ENCODE assay signal across 1 cellular context in the genomic region with DNA sequence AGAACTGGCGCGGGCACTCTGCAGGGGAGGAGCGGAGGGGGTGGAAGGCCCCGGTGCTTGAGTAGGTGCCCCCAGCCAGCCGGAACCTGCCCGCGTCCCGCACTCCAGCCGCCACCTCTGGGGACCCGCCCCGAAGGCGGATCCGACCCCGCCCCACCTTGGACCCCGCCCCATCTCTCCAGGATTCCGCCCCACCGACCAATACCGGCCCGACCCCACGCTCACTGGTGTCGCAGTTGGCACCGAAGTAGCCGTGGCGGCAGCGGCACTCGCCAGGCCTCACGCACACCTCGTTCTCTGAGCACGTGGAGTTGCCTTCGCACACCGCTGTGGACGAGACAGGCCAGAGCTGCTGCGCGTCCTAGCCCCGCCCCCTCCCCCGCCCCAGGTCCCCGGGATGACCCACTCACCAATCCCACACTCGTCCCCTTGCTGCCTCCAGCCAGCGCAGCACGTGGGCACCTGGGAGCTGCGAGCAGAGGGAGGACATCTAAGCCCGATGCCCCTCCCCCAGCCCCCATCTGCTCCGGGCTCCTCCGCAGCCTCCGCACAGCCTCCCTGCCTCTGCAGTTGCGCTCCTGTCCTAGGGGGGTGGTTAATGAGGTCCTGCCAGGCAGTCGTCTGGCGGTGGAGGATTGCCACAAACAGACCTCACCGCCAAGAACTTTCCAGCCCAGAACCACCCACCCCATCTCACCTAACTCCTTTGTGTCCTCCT.
TF ChIP-seq lines count a peak whose summit lies in the region.

No MANE protein-coding gene starts in this region.

TF ChIP-seq in K562, 482 proteins besides CTCF, POLR2A, EP300 and RAD21 (continued from another document and continues in another):
- TF ChIP-seq ZC3H8 (IDR thresholded peaks at IDR 0.05), result no peak
- no peak for TF ChIP-seq KAT7 (CRISPR knock-in tag; IDR thresholded peaks at IDR 0.05; ENCODE audit: borderline replicate concordance)
- TF ChIP-seq CBX5 (IDR thresholded peaks at IDR 0.05; ENCODE audit: borderline replicate concordance, low read depth), result no peak
- no peak for TF ChIP-seq HDAC6 (IDR thresholded peaks at IDR 0.05; ENCODE audit: low read depth, low read length)
- TF ChIP-seq SP2 (IDR thresholded peaks at IDR 0.05; ENCODE audit: extremely low read depth, low read depth, low read length, poor library complexity, severe bottlenecking), result no peak
- no peak for TF ChIP-seq ILK (tag; IDR thresholded peaks at IDR 0.05; ENCODE audit: borderline replicate concordance, low read depth)
- TF ChIP-seq PML (IDR thresholded peaks at IDR 0.05; ENCODE audit: low read length), result no peak
- TF ChIP-seq E2F3 (CRISPR knock-in tag; IDR thresholded peaks at IDR 0.05), result 0 out of 2 replicates have a peak, but pooled peaks have one; percentile 35
- TF ChIP-seq CBFB (CRISPR knock-in tag; IDR thresholded peaks at IDR 0.05), result no peak
- no peak for TF ChIP-seq CBX2 (IDR thresholded peaks at IDR 0.05; ENCODE audit: insufficient read depth, low read length, poor library complexity, severe bottlenecking)
- no peak for TF ChIP-seq HCFC1 (IDR thresholded peaks at IDR 0.05; ENCODE audit: low read depth, low read length)
- TF ChIP-seq CGGBP1 (CRISPR knock-in tag; IDR thresholded peaks at IDR 0.05), result no peak
- TF ChIP-seq ZEB2 (IDR thresholded peaks at IDR 0.05), result no peak
- TF ChIP-seq MNT (conservative IDR thresholded peaks at IDR 0.05), result no peak
- 0 out of 2 replicates have a peak, but pooled peaks have one; percentile 29 for TF ChIP-seq SMC3 (conservative IDR thresholded peaks at IDR 0.05; ENCODE audit: insufficient read depth, low read depth, low read length)
- TF ChIP-seq, protein P1, sequence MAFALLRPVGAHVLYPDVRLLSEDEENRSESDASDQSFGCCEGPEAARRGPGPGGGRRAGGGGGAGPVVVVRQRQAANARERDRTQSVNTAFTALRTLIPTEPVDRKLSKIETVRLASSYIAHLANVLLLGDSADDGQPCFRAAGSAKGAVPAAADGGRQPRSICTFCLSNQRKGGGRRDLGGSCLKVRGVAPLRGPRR (CRISPR knock-in tag; IDR thresholded peaks at IDR 0.05), result no peak
- TF ChIP-seq SMARCB1 (IDR thresholded peaks at IDR 0.05; ENCODE audit: insufficient read length, low read depth), result no peak
- TF ChIP-seq, protein P2, sequence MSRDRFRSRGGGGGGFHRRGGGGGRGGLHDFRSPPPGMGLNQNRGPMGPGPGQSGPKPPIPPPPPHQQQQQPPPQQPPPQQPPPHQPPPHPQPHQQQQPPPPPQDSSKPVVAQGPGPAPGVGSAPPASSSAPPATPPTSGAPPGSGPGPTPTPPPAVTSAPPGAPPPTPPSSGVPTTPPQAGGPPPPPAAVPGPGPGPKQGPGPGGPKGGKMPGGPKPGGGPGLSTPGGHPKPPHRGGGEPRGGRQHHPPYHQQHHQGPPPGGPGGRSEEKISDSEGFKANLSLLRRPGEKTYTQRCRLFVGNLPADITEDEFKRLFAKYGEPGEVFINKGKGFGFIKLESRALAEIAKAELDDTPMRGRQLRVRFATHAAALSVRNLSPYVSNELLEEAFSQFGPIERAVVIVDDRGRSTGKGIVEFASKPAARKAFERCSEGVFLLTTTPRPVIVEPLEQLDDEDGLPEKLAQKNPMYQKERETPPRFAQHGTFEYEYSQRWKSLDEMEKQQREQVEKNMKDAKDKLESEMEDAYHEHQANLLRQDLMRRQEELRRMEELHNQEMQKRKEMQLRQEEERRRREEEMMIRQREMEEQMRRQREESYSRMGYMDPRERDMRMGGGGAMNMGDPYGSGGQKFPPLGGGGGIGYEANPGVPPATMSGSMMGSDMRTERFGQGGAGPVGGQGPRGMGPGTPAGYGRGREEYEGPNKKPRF (IDR thresholded peaks at IDR 0.05; ENCODE audit: low read depth, low read length), result no peak
- no peak for TF ChIP-seq HMBOX1 (IDR thresholded peaks at IDR 0.05)
- TF ChIP-seq ZNF217 (CRISPR knock-in tag; IDR thresholded peaks at IDR 0.05), result no peak
- TF ChIP-seq ZNF639 (CRISPR knock-in tag; conservative IDR thresholded peaks at IDR 0.05 in 1 of 2, IDR thresholded peaks at IDR 0.05 in 1 of 2), result 0 out of 4 replicates have a peak, but pooled peaks of 1 of the 2 experiments have one; percentile 37
- TF ChIP-seq, protein P3, sequence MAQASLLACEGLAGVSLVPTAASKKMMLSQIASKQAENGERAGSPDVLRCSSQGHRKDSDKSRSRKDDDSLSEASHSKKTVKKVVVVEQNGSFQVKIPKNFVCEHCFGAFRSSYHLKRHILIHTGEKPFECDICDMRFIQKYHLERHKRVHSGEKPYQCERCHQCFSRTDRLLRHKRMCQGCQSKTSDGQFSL (CRISPR knock-in tag; IDR thresholded peaks at IDR 0.05), result peak; percentile 84
- TF ChIP-seq, protein P3 (tag; IDR thresholded peaks at IDR 0.05), result no peak
- TF ChIP-seq, protein P4, sequence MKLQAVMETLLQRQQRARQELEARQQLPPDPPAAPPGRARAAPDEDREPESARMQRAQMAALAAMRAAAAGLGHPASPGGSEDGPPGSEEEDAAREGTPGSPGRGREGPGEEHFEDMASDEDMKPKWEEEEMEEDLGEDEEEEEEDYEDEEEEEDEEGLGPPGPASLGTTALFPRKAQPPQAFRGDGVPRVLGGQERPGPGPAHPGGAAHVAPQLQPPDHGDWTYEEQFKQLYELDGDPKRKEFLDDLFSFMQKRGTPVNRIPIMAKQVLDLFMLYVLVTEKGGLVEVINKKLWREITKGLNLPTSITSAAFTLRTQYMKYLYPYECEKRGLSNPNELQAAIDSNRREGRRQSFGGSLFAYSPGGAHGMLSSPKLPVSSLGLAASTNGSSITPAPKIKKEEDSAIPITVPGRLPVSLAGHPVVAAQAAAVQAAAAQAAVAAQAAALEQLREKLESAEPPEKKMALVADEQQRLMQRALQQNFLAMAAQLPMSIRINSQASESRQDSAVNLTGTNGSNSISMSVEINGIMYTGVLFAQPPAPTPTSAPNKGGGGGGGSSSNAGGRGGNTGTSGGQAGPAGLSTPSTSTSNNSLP (IDR thresholded peaks at IDR 0.05; ENCODE audit: borderline replicate concordance, low read depth, low read length), result no peak
- TF ChIP-seq ZNF12 (CRISPR knock-in tag; IDR thresholded peaks at IDR 0.05), result no peak
- peak; percentile 6; the same call in 1 of the 2 replicates for TF ChIP-seq RB1 (IDR thresholded peaks at IDR 0.05; ENCODE audit: low read depth)
- no peak for TF ChIP-seq GABPA (tag; conservative IDR thresholded peaks at IDR 0.05; ENCODE audit: low read depth)
- TF ChIP-seq, protein P5, sequence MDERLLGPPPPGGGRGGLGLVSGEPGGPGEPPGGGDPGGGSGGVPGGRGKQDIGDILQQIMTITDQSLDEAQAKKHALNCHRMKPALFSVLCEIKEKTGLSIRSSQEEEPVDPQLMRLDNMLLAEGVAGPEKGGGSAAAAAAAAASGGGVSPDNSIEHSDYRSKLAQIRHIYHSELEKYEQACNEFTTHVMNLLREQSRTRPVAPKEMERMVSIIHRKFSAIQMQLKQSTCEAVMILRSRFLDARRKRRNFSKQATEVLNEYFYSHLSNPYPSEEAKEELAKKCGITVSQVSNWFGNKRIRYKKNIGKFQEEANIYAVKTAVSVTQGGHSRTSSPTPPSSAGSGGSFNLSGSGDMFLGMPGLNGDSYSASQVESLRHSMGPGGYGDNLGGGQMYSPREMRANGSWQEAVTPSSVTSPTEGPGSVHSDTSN (CRISPR knock-in tag; IDR thresholded peaks at IDR 0.05; ENCODE audit: low read depth), result no peak
- TF ChIP-seq, protein P5 (tag; conservative IDR thresholded peaks at IDR 0.05; ENCODE audit: low read depth), result no peak
- peak in 1 of 2 experiments; percentile 81; a peak in 2 of 4 replicates for TF ChIP-seq FOXA3 (CRISPR knock-in tag; conservative IDR thresholded peaks at IDR 0.05 in 1 of 2, IDR thresholded peaks at IDR 0.05 in 1 of 2)
- TF ChIP-seq SMAD4 (CRISPR knock-in tag; conservative IDR thresholded peaks at IDR 0.05), result no peak
- TF ChIP-seq ZBTB8A (IDR thresholded peaks at IDR 0.05; ENCODE audit: partially characterized antibody), result no peak
- TF ChIP-seq MEF2D (tag; conservative IDR thresholded peaks at IDR 0.05; ENCODE audit: low read depth), result no peak
- TF ChIP-seq CTCFL (IDR thresholded peaks at IDR 0.05; ENCODE audit: borderline replicate concordance, insufficient read depth, low read depth, low read length, poor library complexity, severe bottlenecking), result no peak
- TF ChIP-seq, protein P6, sequence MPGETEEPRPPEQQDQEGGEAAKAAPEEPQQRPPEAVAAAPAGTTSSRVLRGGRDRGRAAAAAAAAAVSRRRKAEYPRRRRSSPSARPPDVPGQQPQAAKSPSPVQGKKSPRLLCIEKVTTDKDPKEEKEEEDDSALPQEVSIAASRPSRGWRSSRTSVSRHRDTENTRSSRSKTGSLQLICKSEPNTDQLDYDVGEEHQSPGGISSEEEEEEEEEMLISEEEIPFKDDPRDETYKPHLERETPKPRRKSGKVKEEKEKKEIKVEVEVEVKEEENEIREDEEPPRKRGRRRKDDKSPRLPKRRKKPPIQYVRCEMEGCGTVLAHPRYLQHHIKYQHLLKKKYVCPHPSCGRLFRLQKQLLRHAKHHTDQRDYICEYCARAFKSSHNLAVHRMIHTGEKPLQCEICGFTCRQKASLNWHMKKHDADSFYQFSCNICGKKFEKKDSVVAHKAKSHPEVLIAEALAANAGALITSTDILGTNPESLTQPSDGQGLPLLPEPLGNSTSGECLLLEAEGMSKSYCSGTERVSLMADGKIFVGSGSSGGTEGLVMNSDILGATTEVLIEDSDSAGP (CRISPR knock-in tag; IDR thresholded peaks at IDR 0.05), result no peak
- no peak for TF ChIP-seq JUN (IDR thresholded peaks at IDR 0.05; ENCODE audit: borderline replicate concordance, low read depth, low read length)
- TF ChIP-seq JUN (CRISPR knock-in tag; IDR thresholded peaks at IDR 0.05; ENCODE audit: borderline replicate concordance), result 0 out of 2 replicates have a peak, but pooled peaks have one; percentile 65
- TF ChIP-seq ZNF140 (CRISPR knock-in tag; IDR thresholded peaks at IDR 0.05), result no peak
- no peak for TF ChIP-seq NFE2L1 (tag; IDR thresholded peaks at IDR 0.05; ENCODE audit: borderline replicate concordance, low read depth)
- no peak for TF ChIP-seq KLF10 (CRISPR knock-in tag; IDR thresholded peaks at IDR 0.05)
